Comparison of ENCODE assay signal across 14 cellular contexts in the genomic region with DNA sequence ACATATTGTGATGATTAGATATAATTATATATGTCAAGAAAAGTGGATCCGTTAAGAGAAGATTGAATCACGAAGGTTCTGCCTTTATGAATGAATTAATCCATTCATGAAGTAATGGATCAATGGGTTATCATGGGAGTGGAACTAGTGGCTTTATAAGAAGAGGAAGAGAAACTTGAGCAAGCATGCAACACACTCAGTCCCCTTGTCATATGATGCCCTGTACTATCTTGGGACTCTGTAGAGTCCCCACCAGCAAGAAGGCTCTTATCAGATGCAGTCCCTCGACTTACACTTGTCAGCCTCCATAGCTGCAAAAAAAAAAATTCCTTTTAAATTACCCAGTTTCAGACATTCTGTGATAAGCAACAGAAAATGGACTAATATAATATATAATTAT.
DNase-seq lines count a peak whose midpoint lies in the region; ATAC-seq and TF ChIP-seq lines count a peak whose summit lies in the region.
"Had no signal": no experiment of that assay in that cellular context is flagged by ENCODE, and none has a peak within 500 bp of the region (broad histone marks: within the 10 kb centered on the region; RNA-seq: fewer than 3 reads in every experiment).

No MANE protein-coding gene starts in this region.

- H3K9ac ChIP-seq in MM.1S (ENCODE audit: low read length), result peak overlapping the region; percentile 2; the same call in 1 of the 2 replicates
- H3K9ac ChIP-seq: GM23248 had no signal

- no peaks in the 10 kb centered on the region for H3K4me1 Mint-ChIP-seq in GM23338

- no peaks in the 10 kb centered on the region for H4K20me1 ChIP-seq in DOHH2 (ENCODE audit: control insufficient read depth, insufficient read depth, low read depth, low read length)
- H4K20me1 ChIP-seq in MM.1S (ENCODE audit: insufficient read depth, low read length), result no peaks in the 10 kb centered on the region
- no peaks in the 10 kb centered on the region for H4K20me1 ChIP-seq in GM23338 (replicated peaks; ENCODE audit: insufficient read depth)

- no peaks in the 10 kb centered on the region for H3K9me3 ChIP-seq in DOHH2 (ENCODE audit: control insufficient read depth, insufficient read depth, low read length)
- H3K9me3 ChIP-seq in MM.1S (replicated peaks; ENCODE audit: insufficient read depth, low read length), result no peaks in the 10 kb centered on the region

- DNase-seq in MM.1S (peak; percentile 45), GM23338 (ENCODE audit: low spot score) (no peak), COLO668 (lab: John Stamatoyannopoulos, UW; ENCODE audit: unreplicated experiment) (no peak), NCI-H2029 (lab: John Stamatoyannopoulos, UW) (no peak)
- DNase-seq in activated naive CD4-positive, alpha-beta T cell treated with anti-CD3 and anti-CD28 coated beads, Interleukin-2, amount 50 U/mL, for 16 hours, result no peak
- DNase-seq: activated CD4-positive, alpha-beta T cell treated with anti-CD3 and anti-CD28 coated beads for 48 hours; DMS53; dorsolateral prefrontal cortex; GM23248 had no signal

- peak; percentile 70 for ATAC-seq in GM19438 (IDR thresholded peaks at IDR 0.05; ENCODE audit: low read depth, unreplicated experiment)
- ATAC-seq in HG02870 (IDR thresholded peaks at IDR 0.05; ENCODE audit: unreplicated experiment), result peak; percentile 91
- ATAC-seq in GM23338, result no peak

- no peaks in the 10 kb centered on the region for H3K36me3 ChIP-seq in DOHH2 (ENCODE audit: control insufficient read depth, low read length)
- H3K36me3 ChIP-seq in MM.1S (replicated peaks; ENCODE audit: insufficient read depth, low read length), result no peaks in the 10 kb centered on the region
- H3K36me3 ChIP-seq in GM23338 (ENCODE audit: insufficient read depth), result no peaks in the 10 kb centered on the region

- no peaks in the 10 kb centered on the region for H3F3A ChIP-seq in DOHH2 (ENCODE audit: control insufficient read depth, insufficient read depth)
- peaks cover 20% of the 10 kb centered on the region for H3F3A ChIP-seq in MM.1S (ENCODE audit: insufficient read depth, low read length)
- H3F3A ChIP-seq in GM23338 (replicated peaks; ENCODE audit: low read depth), result no peaks in the 10 kb centered on the region

- H3K9me3 Mint-ChIP-seq in GM23338, result no peaks in the 10 kb centered on the region
- H3K9me3 Mint-ChIP-seq: activated naive CD4-positive, alpha-beta T cell treated with anti-CD3 and anti-CD28 coated beads, Interleukin-2, amount 50 U/mL, for 24 hours had no signal

- no peak overlapping the region for H3K27ac ChIP-seq in DOHH2 (ENCODE audit: low read depth, low read length)
- H3K27ac ChIP-seq in MM.1S (ENCODE audit: low read length), result peak overlapping the region; percentile 59; the same call in 1 of the 2 replicates
- no peak overlapping the region for H3K27ac ChIP-seq in GM23338 (ENCODE audit: low read depth)
- H3K27ac ChIP-seq: dorsolateral prefrontal cortex, GM23248 had no signal

- no peaks in the 10 kb centered on the region for H3K27me3 Mint-ChIP-seq in GM23338 (ENCODE audit: insufficient read depth, low read depth, poor library complexity)
- H3K27me3 Mint-ChIP-seq: activated naive CD4-positive, alpha-beta T cell treated with anti-CD3 and anti-CD28 coated beads, Interleukin-2, amount 50 U/mL, for 24 hours had no signal

- no peak overlapping the region for H3K27ac Mint-ChIP-seq in GM23338
- H3K27ac Mint-ChIP-seq: IgD-negative memory B cell had no signal

- H3K79me2 ChIP-seq in DOHH2 (ENCODE audit: control insufficient read depth, low read length) (no peaks in the 10 kb centered on the region), MM.1S (ENCODE audit: low read length) (no peaks in the 10 kb centered on the region), GM23338 (replicated peaks; ENCODE audit: insufficient read depth) (no peaks in the 10 kb centered on the region)

- H3K4me1 ChIP-seq in DOHH2 (ENCODE audit: control insufficient read depth, low read length) (peaks cover 12% of the 10 kb centered on the region), MM.1S (ENCODE audit: low read length) (peaks cover 24% of the 10 kb centered on the region), GM23338 (ENCODE audit: insufficient read depth) (no peaks in the 10 kb centered on the region)

- no peaks in the 10 kb centered on the region for H3K36me3 Mint-ChIP-seq in GM23338 (ENCODE audit: low read depth)
- H3K36me3 Mint-ChIP-seq: activated naive CD4-positive, alpha-beta T cell treated with anti-CD3 and anti-CD28 coated beads, Interleukin-2, amount 50 U/mL, for 24 hours; IgD-negative memory B cell had no signal

- peak overlapping the region; percentile 25; the same call in 1 of the 2 replicates for H2AFZ ChIP-seq in MM.1S (ENCODE audit: low read length)
- no peak overlapping the region for H2AFZ ChIP-seq in GM23338
- H2AFZ ChIP-seq: GM23248 had no signal

- no peak for TF ChIP-seq CTCF in DOHH2 (IDR thresholded peaks at IDR 0.05; ENCODE audit: low read depth, low read length, poor library complexity, severe bottlenecking)
- no peak for TF ChIP-seq CTCF in MM.1S (IDR thresholded peaks at IDR 0.05; ENCODE audit: low read length)
- no peak for TF ChIP-seq CTCF in GM23338 (conservative IDR thresholded peaks at IDR 0.05; ENCODE audit: low read depth in 2 of 2)

- H3K4me2 ChIP-seq in DOHH2 (ENCODE audit: low read length), result 0 out of 2 replicates have a peak overlapping the region, but pooled peaks have one; percentile 4
- H3K4me2 ChIP-seq in MM.1S (ENCODE audit: low read depth, low read length), result peak overlapping the region; percentile 31; the same call in 1 of the 2 replicates
- H3K4me2 ChIP-seq in GM23338, result no peak overlapping the region

- no peaks in the 10 kb centered on the region for H3K9me2 ChIP-seq in DOHH2 (replicated peaks; ENCODE audit: control insufficient read depth, low read length)
- H3K9me2 ChIP-seq in MM.1S (replicated peaks; ENCODE audit: insufficient read depth, low read length), result no peaks in the 10 kb centered on the region
- no peaks in the 10 kb centered on the region for H3K9me2 ChIP-seq in GM23338 (ENCODE audit: insufficient read depth)

- H3K27me3 ChIP-seq in DOHH2 (ENCODE audit: control insufficient read depth, low read length) (no peaks in the 10 kb centered on the region), MM.1S (replicated peaks; ENCODE audit: insufficient read depth, low read length) (no peaks in the 10 kb centered on the region), GM23338 (ENCODE audit: insufficient read depth) (no peaks in the 10 kb centered on the region)
- H3K27me3 ChIP-seq: dorsolateral prefrontal cortex had no signal

- H3K4me3 ChIP-seq in DOHH2 (ENCODE audit: low read length) (no peak overlapping the region), MM.1S (ENCODE audit: low read length) (no peak overlapping the region), GM23338 (no peak overlapping the region)
- H3K4me3 ChIP-seq: dorsolateral prefrontal cortex, GM23248 had no signal

- H3K4me3 Mint-ChIP-seq in GM23338, result no peak overlapping the region
- H3K4me3 Mint-ChIP-seq: activated naive CD4-positive, alpha-beta T cell treated with anti-CD3 and anti-CD28 coated beads, Interleukin-2, amount 50 U/mL, for 24 hours had no signal

TF ChIP-seq in GM23338, 12 proteins besides CTCF, POLR2A, EP300 and RAD21 (continues in another document):
- TF ChIP-seq JUNB (IDR thresholded peaks at IDR 0.05; ENCODE audit: unreplicated experiment) (no peak), REST (IDR thresholded peaks at IDR 0.05; ENCODE audit: unreplicated experiment) (no peak), ZNF331 (CRISPR knock-in tag; IDR thresholded peaks at IDR 0.05; ENCODE audit: low read depth) (no peak)
